ENCODE assay signal across 9 cellular contexts in the genomic region with DNA sequence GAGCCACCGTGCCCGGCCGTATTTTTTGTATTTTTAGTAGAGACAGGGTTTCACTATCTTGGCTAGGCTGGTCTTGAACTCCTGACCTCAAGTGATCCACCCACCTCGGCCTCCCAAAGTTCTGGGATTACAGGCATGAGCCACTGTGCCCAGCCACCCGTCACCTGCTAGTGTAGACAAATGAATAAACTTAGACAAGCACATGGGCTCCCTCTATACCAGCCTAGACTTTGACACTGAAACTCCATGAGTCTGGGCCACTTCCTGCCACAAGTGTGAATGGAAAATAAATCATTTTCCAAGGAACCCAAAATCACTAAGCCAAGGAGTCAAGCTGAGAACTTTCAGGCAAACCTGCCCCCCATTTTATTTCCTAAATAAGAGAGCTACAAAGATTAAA. TPM values are rescaled to one million over a fixed set of nuclear protein-coding genes. Genes with fewer than 3 reads are reported as not detected.
DNase-seq lines count a peak whose midpoint lies in the region; ATAC-seq and TF ChIP-seq lines count a peak whose summit lies in the region.
"Had no signal": no experiment of that assay in that cellular context is flagged by ENCODE, and none has a peak within 500 bp of the region (broad histone marks: within the 10 kb centered on the region; RNA-seq: fewer than 3 reads in every experiment).

No MANE protein-coding gene starts in this region.

- H3K4me2 ChIP-seq in GM23338 = no peak overlapping the region; the same call in 1 of the 2 replicates

- no peaks in the 10 kb centered on the region for H3K36me3 ChIP-seq in GM23338 (ENCODE audit: insufficient read depth)
- no peaks in the 10 kb centered on the region for H3K36me3 ChIP-seq in colonic mucosa
- no peaks in the 10 kb centered on the region for H3K36me3 ChIP-seq in psoas muscle (ENCODE audit: insufficient read depth in 1 of 2, low read depth in 1 of 2)
- H3K36me3 ChIP-seq in gastroesophageal sphincter = peaks cover 0 to 39% of the 10 kb centered on the region in 2 donors

- H3K27me3 Mint-ChIP-seq in GM23338 (ENCODE audit: insufficient read depth, low read depth, poor library complexity) (peaks cover 8% of the 10 kb centered on the region), T-cell (no peaks in the 10 kb centered on the region)

- peak overlapping the region; percentile 61; the same call in 1 of the 2 replicates for H3K27ac Mint-ChIP-seq in GM23338
- H3K27ac Mint-ChIP-seq in T-cell = peak overlapping the region; percentile 89 to 94

- H2AFZ ChIP-seq in GM23338 = no peak overlapping the region

- H3K4me1 ChIP-seq in GM23338 (ENCODE audit: insufficient read depth) (peaks cover 17% of the 10 kb centered on the region), colonic mucosa (no peaks in the 10 kb centered on the region), psoas muscle (peaks cover 41% of the 10 kb centered on the region), gastroesophageal sphincter (peaks cover 0 to 33% (median 3%) of the 10 kb centered on the region in 3 donors)

- H3F3A ChIP-seq in GM23338 (replicated peaks; ENCODE audit: low read depth) = peaks cover 5% of the 10 kb centered on the region; the same call in 1 of the 2 replicates

- H3K9ac ChIP-seq in colonic mucosa (ENCODE audit: low read depth in 2 of 2, low read length in 2 of 2) = no peak overlapping the region

- no peak overlapping the region for H3K4me3 ChIP-seq in GM23338
- H3K4me3 ChIP-seq in colonic mucosa = no peak overlapping the region
- H3K4me3 ChIP-seq in psoas muscle = no peak overlapping the region
- no peak overlapping the region for H3K4me3 ChIP-seq in gastroesophageal sphincter
- H3K4me3 ChIP-seq: upper lobe of right lung had no signal

- peak overlapping the region; percentile 75 for H3K27ac ChIP-seq in GM23338 (ENCODE audit: low read depth)
- peak overlapping the region; percentile 53 for H3K27ac ChIP-seq in colonic mucosa
- H3K27ac ChIP-seq in psoas muscle = peak overlapping the region; percentile 57
- no peak overlapping the region for H3K27ac ChIP-seq in gastroesophageal sphincter
- H3K27ac ChIP-seq: HL-60, upper lobe of right lung had no signal

- no peaks in the 10 kb centered on the region for H3K9me2 ChIP-seq in GM23338 (ENCODE audit: insufficient read depth)

- H3K36me3 Mint-ChIP-seq in GM23338 (ENCODE audit: low read depth) (peaks cover 14% of the 10 kb centered on the region; the same call in 2 of the 3 replicates), T-cell (peaks cover 27% of the 10 kb centered on the region)

- H3K27me3 ChIP-seq in GM23338 (ENCODE audit: insufficient read depth) = no peaks in the 10 kb centered on the region
- no peaks in the 10 kb centered on the region for H3K27me3 ChIP-seq in colonic mucosa
- no peaks in the 10 kb centered on the region for H3K27me3 ChIP-seq in psoas muscle (ENCODE audit: insufficient read depth in 3 of 3, low read length in 2 of 3)
- no peaks in the 10 kb centered on the region for H3K27me3 ChIP-seq in gastroesophageal sphincter
- H3K27me3 ChIP-seq: upper lobe of right lung had no signal

- H3K79me2 ChIP-seq in GM23338 (replicated peaks; ENCODE audit: insufficient read depth) = no peaks in the 10 kb centered on the region

- TF ChIP-seq CTCF in GM23338 (conservative IDR thresholded peaks at IDR 0.05; ENCODE audit: low read depth in 2 of 2) (no peak), colonic mucosa (IDR thresholded peaks at IDR 0.05) (no peak), psoas muscle (IDR thresholded peaks at IDR 0.05) (no peak), gastroesophageal sphincter (IDR thresholded peaks at IDR 0.05) (no peak)

- POLR2A ChIA-PET in T-cell (lab: Charles Lee) = interaction anchor here (0.6 to 1.2 kb wide), 5 partner anchors 20 to 140 kb away, joined by 3 to 12 read pairs (median 3); a partner anchor contains a TSS

- intact Hi-C loops in colonic mucosa (cut with DNase I) = no loop called here
- intact Hi-C loops in psoas muscle (cut with DNase I) = no loop called here

- DNase-seq in GM23338 (ENCODE audit: low spot score) = no peak
- DNase-seq in T-cell = no peak
- DNase-seq in colonic mucosa = no peak
- DNase-seq in psoas muscle = no peak
- DNase-seq in hypothalamus (lab: John Stamatoyannopoulos, UW) = no peak
- no peak for DNase-seq in nucleus accumbens (lab: John Stamatoyannopoulos, UW)

- H3K4me1 Mint-ChIP-seq in GM23338 (peaks cover 30% of the 10 kb centered on the region), T-cell (peaks cover 48 to 71% (median 69%) of the 10 kb centered on the region in 3 donors)

- no peak for TF ChIP-seq EP300 in gastroesophageal sphincter (IDR thresholded peaks at IDR 0.05)

- WGBS in psoas muscle, 3 donors = 45 to 66% (median 47%) methylated on average over 5 of the region's 5 CpGs
- 20 to 77% methylated on average over 1 to 5 of the region's 5 CpGs for WGBS in gastroesophageal sphincter (ENCODE audit: low coverage in 1 of 2), 2 donors

- CTCF ChIA-PET in T-cell (lab: Charles Lee) = interaction anchor here (0.6 to 2.4 kb wide), 8 partner anchors 16 to 105 kb away, joined by 3 to 11 read pairs (median 3); a partner anchor contains a TSS

- H3K9me3 ChIP-seq in colonic mucosa = no peaks in the 10 kb centered on the region
- H3K9me3 ChIP-seq in psoas muscle = no peaks in the 10 kb centered on the region
- H3K9me3 ChIP-seq in gastroesophageal sphincter = no peaks in the 10 kb centered on the region
- H3K9me3 ChIP-seq: upper lobe of right lung had no signal

- H3K9me3 Mint-ChIP-seq in GM23338 (peaks cover 4% of the 10 kb centered on the region; the same call in 2 of the 3 replicates), T-cell (peaks cover 0 to 8% (median 0%) of the 10 kb centered on the region in 3 donors)

- H3K4me3 Mint-ChIP-seq in GM23338 (no peak overlapping the region), T-cell (peak overlapping the region in 1 of 3 donors; percentile 32)

- no peaks in the 10 kb centered on the region for H4K20me1 ChIP-seq in GM23338 (replicated peaks; ENCODE audit: insufficient read depth)

- TF ChIP-seq POLR2A in gastroesophageal sphincter (IDR thresholded peaks at IDR 0.05) = no peak

- ATAC-seq in GM23338 (no peak), T-cell (replicated peaks in 1 of 4) (no peak), psoas muscle (no peak), gastroesophageal sphincter (no peak)

TF ChIP-seq in GM23338, 12 proteins besides CTCF, POLR2A, EP300 and RAD21:
- TF ChIP-seq, protein P1, sequence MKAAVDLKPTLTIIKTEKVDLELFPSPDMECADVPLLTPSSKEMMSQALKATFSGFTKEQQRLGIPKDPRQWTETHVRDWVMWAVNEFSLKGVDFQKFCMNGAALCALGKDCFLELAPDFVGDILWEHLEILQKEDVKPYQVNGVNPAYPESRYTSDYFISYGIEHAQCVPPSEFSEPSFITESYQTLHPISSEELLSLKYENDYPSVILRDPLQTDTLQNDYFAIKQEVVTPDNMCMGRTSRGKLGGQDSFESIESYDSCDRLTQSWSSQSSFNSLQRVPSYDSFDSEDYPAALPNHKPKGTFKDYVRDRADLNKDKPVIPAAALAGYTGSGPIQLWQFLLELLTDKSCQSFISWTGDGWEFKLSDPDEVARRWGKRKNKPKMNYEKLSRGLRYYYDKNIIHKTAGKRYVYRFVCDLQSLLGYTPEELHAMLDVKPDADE (IDR thresholded peaks at IDR 0.05) = no peak
- TF ChIP-seq ZNF114 (CRISPR knock-in tag; IDR thresholded peaks at IDR 0.05) = no peak
- TF ChIP-seq NANOG (IDR thresholded peaks at IDR 0.05; ENCODE audit: borderline replicate concordance) = no peak

RNA-seq across cellular contexts. Expression of a gene that starts 27.0 kb away (rescaled TPM):
- 1,385 and 1,395 TPM in 2 replicates for total RNA-seq in GM23338 (2014; rRNA removed; shearing (Covaris generic))
- polyA plus RNA-seq in GM23338 (2016; fragmentation: Nextera tagmentation; extraction: Ambion mirVana) (2,519 and 3,116 TPM in 2 replicates), psoas muscle (over 10,000 TPM; 17,732 to 19,074 (median 18,570) TPM)
- total RNA-seq in T-cell (1,000 to 10,000 TPM; 6,680 to 8,997 (median 7,956) TPM), colonic mucosa (1,000 to 10,000 TPM; 2,667 to 4,562 TPM), psoas muscle (over 10,000 TPM in 3 of 4 donors, 1,000 to 10,000 TPM in 1; 7,807 to 12,417 (median 11,452) TPM), gastroesophageal sphincter (1,000 to 10,000 TPM; 1,925 to 3,753 (median 2,929) TPM)

RNA-seq across cellular contexts. Expression of a gene that starts 50.2 kb away (rescaled TPM):
- 4.3 and 7.5 TPM in 2 replicates for total RNA-seq in GM23338 (2014; rRNA removed; shearing (Covaris generic))
- polyA plus RNA-seq in GM23338 (2016; fragmentation: Nextera tagmentation; extraction: Ambion mirVana) (1.6 and 2.0 TPM in 2 replicates), psoas muscle (10 to 100 TPM in 2 of 3 donors, 1 to 10 TPM in 1; 6.2 to 42.8 (median 19.3) TPM)
- total RNA-seq in T-cell (10 to 100 TPM; 19.5 to 25.9 (median 24.2) TPM), colonic mucosa (1 to 10 TPM; 9.2 TPM), psoas muscle (10 to 100 TPM; 21.7 to 69.8 (median 53.4) TPM), gastroesophageal sphincter (10 to 100 TPM in 3 of 4 donors, 1 to 10 TPM in 1; 7.4 to 16.3 (median 13.1) TPM)

Comparison
In these comparisons a context has a peak if more than half of its experiments do, and no peak if none do; other contexts are left out.
1. H3K27ac ChIP-seq: peak in GM23338 (single experiment), colonic mucosa (single experiment) and psoas muscle (single experiment); none in gastroesophageal sphincter (0 of 4).